13 cellular contexts compared by ENCODE assay signal in genomic region chr13:41231786-41232185, GRCh38. TPM values are rescaled to one million over a fixed set of nuclear protein-coding genes. Genes with fewer than 3 reads are reported as not detected.
DNase-seq lines count a peak whose midpoint lies in the region; ATAC-seq, FAIRE-seq and TF ChIP-seq lines count a peak whose summit lies in the region.
"Had no signal": no experiment of that assay in that cellular context is flagged by ENCODE, and none has a peak within 500 bp of the region (broad histone marks: within the 10 kb centered on the region; RNA-seq: fewer than 3 reads in every experiment).

No MANE protein-coding gene starts in this region.

- no peak for TF ChIP-seq EP300 in GM12878 (IDR thresholded peaks at IDR 0.05; ENCODE audit: borderline replicate concordance in 1 of 2, control insufficient read depth in 1 of 2, low read depth in 2 of 2, low read length in 2 of 2)
- TF ChIP-seq EP300 in SK-N-SH (IDR thresholded peaks at IDR 0.05; ENCODE audit: borderline replicate concordance in 1 of 2, low read depth in 1 of 2, low read length in 1 of 2), result no peak

- POLR2A ChIA-PET in IMR-90 (lab: Charles Lee; ENCODE audit: unreplicated experiment) (no interaction called here), GM12878 (lab: Charles Lee) (interaction anchor here (0.6 to 1.5 kb wide), 6 partner anchors 30 to 178 kb away, joined by 3 to 7 read pairs (median 4); no protein-coding TSS in a partner anchor), SK-N-SH (lab: Yijun Ruan, JAX) (no interaction called here), GM10248 (lab: Yijun Ruan, JAX) (interaction anchor here (0.6 to 0.7 kb wide), 5 partner anchors 135 to 1084 kb away, joined by 3 to 5 read pairs (median 4); no protein-coding TSS in a partner anchor)

- ATAC-seq in IMR-90 (ENCODE audit: low read depth), result no peak
- peak; percentile 72 for ATAC-seq in GM12878
- ATAC-seq in activated CD4-positive, CD25-positive, alpha-beta regulatory T cell treated with anti-CD3 and anti-CD28 coated beads, Interleukin-2, amount 50 U/mL, for 24 hours, result no peak

- no peaks in the 10 kb centered on the region for H3K79me1 ChIP-seq in IMR-90 (ENCODE audit: low read depth in 1 of 2, low read length in 2 of 2)

- no peaks in the 10 kb centered on the region for H3K9me2 ChIP-seq in SK-N-SH

- H3K27me3 ChIP-seq in IMR-90 (ENCODE audit: control insufficient read depth, insufficient read depth, low read length), result no peaks in the 10 kb centered on the region
- H3K27me3 ChIP-seq in GM12878 (replicated peaks in 1 of 2; ENCODE audit: control insufficient read depth in 2 of 2, insufficient read depth in 2 of 2, low read length in 1 of 2), result no peaks in the 10 kb centered on the region
- H3K27me3 ChIP-seq in SK-N-SH (ENCODE audit: insufficient read depth), result no peaks in the 10 kb centered on the region

- H3K4me3 ChIP-seq in IMR-90 (ENCODE audit: insufficient read depth, low read depth, low read length) (no peak overlapping the region), GM12878 (no peak overlapping the region), SK-N-SH (ENCODE audit: low read depth in 2 of 2, low read length in 1 of 2) (no peak overlapping the region)
- H3K4me3 ChIP-seq: thoracic aorta had no signal

- no peak overlapping the region for H3K14ac ChIP-seq in IMR-90 (replicated peaks; ENCODE audit: low read depth, low read length)

- no peak overlapping the region for H3K18ac ChIP-seq in IMR-90 (ENCODE audit: low read depth, low read length)

- RAD21 ChIA-PET in GM12878 (lab: Charles Lee; ENCODE audit: unreplicated experiment), result interaction anchor here (0.6 to 2.1 kb wide), 6 partner anchors 9 to 174 kb away, joined by 3 to 9 read pairs (median 4); no protein-coding TSS in a partner anchor

- H3K4me2 ChIP-seq in IMR-90 (ENCODE audit: low read depth, low read length), result no peak overlapping the region
- no peak overlapping the region for H3K4me2 ChIP-seq in GM12878 (ENCODE audit: control insufficient read depth, insufficient read depth)
- no peak overlapping the region for H3K4me2 ChIP-seq in SK-N-SH

- no peak overlapping the region for H3K4ac ChIP-seq in IMR-90 (ENCODE audit: low read depth, low read length)

- H4K5ac ChIP-seq in IMR-90 (ENCODE audit: low read depth, low read length), result no peak overlapping the region

- no peak overlapping the region for H2AK5ac ChIP-seq in IMR-90 (ENCODE audit: low read depth, low read length)

- H3K9me1 ChIP-seq in IMR-90 (ENCODE audit: insufficient read depth, low read length), result 0 out of 2 replicates have a peak, but pooled peaks cover 2% of the 10 kb centered on the region

- SMC1A ChIA-PET in GM12878 (lab: Charles Lee; ENCODE audit: uncharacterized antibody, unreplicated experiment), result interaction anchor here (0.6 to 2.9 kb wide), 15 partner anchors 9 to 454 kb away, joined by 3 to 8 read pairs (median 4); no protein-coding TSS in a partner anchor

- BruUV-seq in IMR-90 (replicated peaks; lab: Mats Ljungman, UMichigan) (no TSS peak), GM12878 (replicated peaks; lab: Mats Ljungman, UMichigan) (no TSS peak)

- no peak overlapping the region for H2BK5ac ChIP-seq in IMR-90 (ENCODE audit: low read depth, low read length, poor library complexity, severe bottlenecking)

- no peak for TF ChIP-seq CTCF in IMR-90 (conservative IDR thresholded peaks at IDR 0.05; ENCODE audit: low read depth, low read length)
- TF ChIP-seq CTCF in GM12878 (IDR thresholded peaks at IDR 0.05 in 2 of 3, conservative IDR thresholded peaks at IDR 0.05 in 1 of 3; ENCODE audit: control insufficient read depth in 2 of 3, extremely low read depth in 1 of 3, insufficient read depth in 1 of 3, low read depth in 3 of 3, low read length in 3 of 3), result no peak
- no peak for TF ChIP-seq CTCF in SK-N-SH (IDR thresholded peaks at IDR 0.05)
- TF ChIP-seq CTCF in GM10248 (IDR thresholded peaks at IDR 0.05; ENCODE audit: control extremely low read depth, extremely low read depth, low read depth, missing control alignments), result no peak

- no peak overlapping the region for H3K23ac ChIP-seq in IMR-90 (ENCODE audit: low read depth, low read length)

- intact Hi-C loops in IMR-90 (cut with micrococcal nuclease), result no loop called here
- intact Hi-C loops in GM12878 (cut with micrococcal nuclease; ENCODE audit: unreplicated experiment), result no loop called here

- H3K4me1 ChIP-seq in IMR-90 (ENCODE audit: control insufficient read depth, insufficient read depth, low read length), result peaks cover 2% of the 10 kb centered on the region; the same call in 1 of the 2 replicates
- H3K4me1 ChIP-seq in GM12878 (ENCODE audit: control insufficient read depth, insufficient read depth, low read length), result peaks cover 14% of the 10 kb centered on the region
- no peaks in the 10 kb centered on the region for H3K4me1 ChIP-seq in SK-N-SH (ENCODE audit: control insufficient read depth in 1 of 2, insufficient read depth in 2 of 2, low read depth in 1 of 2, low read length in 1 of 2)

- peaks cover 7% of the 10 kb centered on the region for H3K36me3 ChIP-seq in IMR-90 (ENCODE audit: control insufficient read depth, insufficient read depth, low read length)
- H3K36me3 ChIP-seq in GM12878 (ENCODE audit: control insufficient read depth in 2 of 2, insufficient read depth in 2 of 2, low read length in 1 of 2), result peaks cover 0 to 7% of the 10 kb centered on the region in 2 experiments; a peak in 1 of 4 replicates
- H3K36me3 ChIP-seq in SK-N-SH (replicated peaks in 1 of 2; ENCODE audit: control insufficient read depth in 1 of 2, insufficient read depth in 2 of 2, low read length in 1 of 2), result peaks cover 0 to 28% of the 10 kb centered on the region in 2 experiments
- H3K36me3 ChIP-seq: thoracic aorta had no signal

- H2AFZ ChIP-seq in IMR-90 (replicated peaks; ENCODE audit: low read length, poor library complexity), result no peak overlapping the region
- no peak overlapping the region; the same call in 1 of the 2 replicates for H2AFZ ChIP-seq in GM12878 (ENCODE audit: control insufficient read depth, low read depth, low read length)
- no peak overlapping the region for H2AFZ ChIP-seq in SK-N-SH (ENCODE audit: low read depth)

- DNase-seq in DMS79 (lab: John Stamatoyannopoulos, UW) (peak; percentile 3), IMR-90 (peak; percentile 37), GM12878 (ENCODE audit: low read depth, low spot score) (peak; percentile 24), lung microvascular endothelial cell (ENCODE audit: low read depth in 2 of 2) (peak; percentile 35 to 42), SK-N-SH (no peak), inferior parietal cortex (ENCODE audit: extremely low spot score) (no peak), GM10248 (ENCODE audit: extremely low spot score) (no peak)
- DNase-seq: activated CD4-positive, alpha-beta T cell treated with anti-CD3 and anti-CD28 coated beads, Interleukin-2, amount 10 ng/mL, durations not matched to agents 7 days and 5 days; amygdala; Kasumi-1; stimulated activated CD4-positive, alpha-beta T cell treated with anti-CD3 and anti-CD28 coated beads, Interleukin-1b, Interleukin-23, amount 100 ng/mL, for 48 hours had no signal

- dilution Hi-C loops in IMR-90 (cut with HindIII; ENCODE audit: low sequenced_read_pairs, unreplicated experiment), result no loop called here

- H3K27ac ChIP-seq in IMR-90 (ENCODE audit: insufficient read depth, low read length), result no peak overlapping the region
- no peak overlapping the region for H3K27ac ChIP-seq in GM12878 (ENCODE audit: control insufficient read depth, insufficient read depth)
- H3K27ac ChIP-seq in SK-N-SH (ENCODE audit: low read depth in 2 of 2, low read length in 1 of 2), result no peak overlapping the region
- H3K27ac ChIP-seq: thoracic aorta had no signal

- no peak for TF ChIP-seq RAD21 in IMR-90 (IDR thresholded peaks at IDR 0.05; ENCODE audit: low read length)
- no peak for TF ChIP-seq RAD21 in GM12878 (IDR thresholded peaks at IDR 0.05; ENCODE audit: insufficient read depth, low read depth, low read length)
- no peak for TF ChIP-seq RAD21 in SK-N-SH (IDR thresholded peaks at IDR 0.05; ENCODE audit: low read length)

- H4K8ac ChIP-seq in IMR-90 (ENCODE audit: low read depth in 2 of 2, low read length in 2 of 2), result no peak overlapping the region

- no CpG with 5 or more reads among the region's 3 CpGs for WGBS in IMR-90 (ENCODE audit: extremely low coverage in 2 of 2, insufficient read length in 1 of 2), 2 experiments
- 36% methylated on average over 3 of the region's 3 CpGs for WGBS in GM12878 (ENCODE audit: insufficient coverage, insufficient replicate concordance, low lambda C conversion rate, missing lambda C conversion rate)
- WGBS in SK-N-SH (ENCODE audit: low lambda C conversion rate), result 99% methylated on average over 3 of the region's 3 CpGs

- FAIRE-seq in GM12878 (lab: Jason Lieb, UNC), result peak; percentile 27

- H3K79me2 ChIP-seq in GM12878 (ENCODE audit: control insufficient read depth, insufficient read depth, low read length) (no peaks in the 10 kb centered on the region), SK-N-SH (ENCODE audit: insufficient read depth) (no peaks in the 10 kb centered on the region)

- H3F3A ChIP-seq in SK-N-SH (replicated peaks; ENCODE audit: insufficient read depth), result no peaks in the 10 kb centered on the region

- in situ Hi-C loops in IMR-90 (cut with MboI; ENCODE audit: low sequenced_read_pairs), result no loop called here
- in situ Hi-C loops in GM12878 (cut with MboI), result no loop called here

- CTCF ChIA-PET in IMR-90 (lab: Yijun Ruan, JAX) (interaction anchor here (1.7 kb wide), 1 partner anchor 9 kb away, joined by 3 read pairs; no protein-coding TSS in a partner anchor), GM12878 (lab: Yijun Ruan, JAX) (interaction anchor here (0.6 to 1.8 kb wide), 6 partner anchors 8 to 212 kb away, joined by 3 to 10 read pairs (median 4); partner anchors contain the start of gene ELF1), SK-N-SH (lab: Yijun Ruan, JAX) (interaction anchor here (1.2 to 2.1 kb wide), 3 partner anchors 9 to 158 kb away, joined by 3 to 11 read pairs (median 3); no protein-coding TSS in a partner anchor), GM10248 (lab: Yijun Ruan, JAX) (interaction anchor here (0.8 to 2.6 kb wide), 7 partner anchors 9 to 176 kb away, joined by 3 to 20 read pairs (median 3); no protein-coding TSS in a partner anchor)

- H4K20me1 ChIP-seq in IMR-90 (ENCODE audit: insufficient read depth, low read length), result no peaks in the 10 kb centered on the region
- H4K20me1 ChIP-seq in GM12878 (ENCODE audit: control insufficient read depth, insufficient read depth), result no peaks in the 10 kb centered on the region
- H4K20me1 ChIP-seq in SK-N-SH (ENCODE audit: insufficient read depth), result no peaks in the 10 kb centered on the region

- no peak overlapping the region for H3K9ac ChIP-seq in IMR-90 (ENCODE audit: low read depth, low read length)
- H3K9ac ChIP-seq in GM12878 (ENCODE audit: control insufficient read depth, insufficient read depth, low read length), result no peak overlapping the region
- no peak overlapping the region for H3K9ac ChIP-seq in SK-N-SH

- no peak overlapping the region for H2AK9ac ChIP-seq in IMR-90 (replicated peaks; ENCODE audit: low read depth, low read length, poor library complexity)

- no peaks in the 10 kb centered on the region for H3K9me3 ChIP-seq in IMR-90 (ENCODE audit: control insufficient read depth, insufficient read depth, low read length)
- H3K9me3 ChIP-seq in GM12878 (replicated peaks; ENCODE audit: control insufficient read depth, insufficient read depth, low read length), result no peaks in the 10 kb centered on the region
- H3K9me3 ChIP-seq in SK-N-SH, result no peaks in the 10 kb centered on the region
- H3K9me3 ChIP-seq: thoracic aorta had no signal

- no peak overlapping the region for H2BK20ac ChIP-seq in IMR-90 (ENCODE audit: low read depth, low read length)

- no peak overlapping the region for H4K91ac ChIP-seq in IMR-90 (ENCODE audit: insufficient read depth, low read depth, low read length)

- no peak overlapping the region for H3K56ac ChIP-seq in IMR-90 (ENCODE audit: extremely low read depth, insufficient read depth, low read length)

- no peak overlapping the region for H2BK120ac ChIP-seq in IMR-90 (ENCODE audit: low read depth, low read length)

- TF ChIP-seq POLR2A in IMR-90 (IDR thresholded peaks at IDR 0.05; ENCODE audit: low read depth, low read length), result no peak
- no peak for TF ChIP-seq POLR2A in GM12878 (IDR thresholded peaks at IDR 0.05; ENCODE audit: low read depth, low read length)

- no peak overlapping the region for H2BK15ac ChIP-seq in IMR-90 (ENCODE audit: low read depth, low read length)

RNA-seq across cellular contexts. Expression of gene MTRF1, which starts 31.6 kb away (rescaled TPM):
- total RNA-seq in IMR-90 (2012; rRNA removed), result 9.7 and 12.4 TPM in 2 replicates
- polyA plus RNA-seq in IMR-90 (2012; rRNA removed), result 6.8 and 9.7 TPM in 2 replicates
- polyA plus RNA-seq in IMR-90 (2012; cell fraction: cytosol; rRNA removed), result 1.2 and 1.5 TPM in 2 replicates
- 6.0 and 45.2 TPM in 2 replicates for polyA plus RNA-seq in IMR-90 (2012; cell fraction: nucleus; rRNA removed; ENCODE audit: low replicate concordance)
- total RNA-seq in GM12878 (2013; cell fraction: nucleolus; rRNA removed), result 65.3 and 75.4 TPM in 2 replicates
- 18.8 and 21.7 TPM in 2 replicates for total RNA-seq in GM12878 (2014; rRNA removed)
- total RNA-seq in GM12878 (2014; rRNA removed; fragmentation: Illumina TruSeq; extraction: Trizol), result 19.0 and 21.0 TPM in 2 replicates
- 12.1 and 14.1 TPM in 2 replicates for total RNA-seq in GM12878 (2021)
- 9.5 TPM for polyA plus RNA-seq in GM12878 (2011; ENCODE audit: low read depth)
- polyA plus RNA-seq in GM12878 (2011; rRNA removed), result 33.7 and 55.9 TPM in 2 replicates
- polyA plus RNA-seq in GM12878 (2011; cell fraction: cytosol; rRNA removed), result 12.9 and 13.6 TPM in 2 replicates
- polyA plus RNA-seq in GM12878 (2011; cell fraction: nucleus; rRNA removed), result 40.5 and 40.8 TPM in 2 replicates
- polyA plus RNA-seq in GM12878 (2012), result 17.7 and 18.2 TPM in 2 replicates
- 22.6 and 32.3 TPM in 2 replicates for polyA plus RNA-seq in GM12878 (2014; fragmentation: Illumina TruSeq; extraction: Trizol)
- 10 to 100 TPM; 14.1 to 18.1 TPM for polyA plus RNA-seq in GM12878 (2014; fragmentation: Nextera tagmentation; extraction: Ambion mirVana)
- polyA plus RNA-seq in GM12878 (2014; rRNA removed), result 19.4 and 23.0 TPM in 2 replicates
- 10 to 100 TPM; 22.2 to 24.8 TPM for polyA plus RNA-seq in GM12878 (2016; fragmentation: Nextera tagmentation; extraction: Ambion mirVana)
- 25.0 and 30.6 TPM in 2 replicates for polyA minus RNA-seq in GM12878 (2011; rRNA and poly(A)+ RNA removed)
- polyA minus RNA-seq in GM12878 (2011; cell fraction: cytosol; rRNA and poly(A)+ RNA removed), result 6.9 and 10.0 TPM in 2 replicates
- polyA minus RNA-seq in GM12878 (2011; cell fraction: nucleus; rRNA and poly(A)+ RNA removed), result 10.8 and 19.2 TPM in 2 replicates
- 6.5 and 11.1 TPM in 2 replicates for total RNA-seq in lung microvascular endothelial cell
- 9.2 and 13.6 TPM in 2 replicates for polyA plus RNA-seq in SK-N-SH (2012; rRNA removed)
- 9.4 and 10.3 TPM in 2 replicates for polyA plus RNA-seq in SK-N-SH (2012; cell fraction: cytosol; rRNA removed)
- 15.6 and 38.9 TPM in 2 replicates for polyA plus RNA-seq in SK-N-SH (2012; cell fraction: nucleus; rRNA removed)

RNA-seq across cellular contexts. Expression of gene KBTBD7, which starts 37.4 kb away (rescaled TPM):
- 7.9 and 9.4 TPM in 2 replicates for total RNA-seq in IMR-90 (2012; rRNA removed)
- polyA plus RNA-seq in IMR-90 (2012; rRNA removed), result 1.8 and 2.1 TPM in 2 replicates
- 1.0 and 1.5 TPM in 2 replicates for polyA plus RNA-seq in IMR-90 (2012; cell fraction: cytosol; rRNA removed)
- polyA plus RNA-seq in IMR-90 (2012; cell fraction: nucleus; rRNA removed; ENCODE audit: low replicate concordance), result 0.66 and 0.91 TPM in 2 replicates
- 8.0 and 9.6 TPM in 2 replicates for total RNA-seq in GM12878 (2013; cell fraction: nucleolus; rRNA removed)
- total RNA-seq in GM12878 (2014; rRNA removed), result 5.1 and 5.5 TPM in 2 replicates
- 3.6 and 4.1 TPM in 2 replicates for total RNA-seq in GM12878 (2014; rRNA removed; fragmentation: Illumina TruSeq; extraction: Trizol)
- 4.6 and 5.1 TPM in 2 replicates for total RNA-seq in GM12878 (2021)
- 1.7 TPM for polyA plus RNA-seq in GM12878 (2011; ENCODE audit: low read depth)
- polyA plus RNA-seq in GM12878 (2011; rRNA removed), result 5.6 and 6.2 TPM in 2 replicates
- polyA plus RNA-seq in GM12878 (2011; cell fraction: cytosol; rRNA removed), result 4.2 and 4.6 TPM in 2 replicates
- polyA plus RNA-seq in GM12878 (2011; cell fraction: nucleus; rRNA removed), result 4.3 and 4.4 TPM in 2 replicates
- polyA plus RNA-seq in GM12878 (2012), result 2.5 and 3.7 TPM in 2 replicates
- polyA plus RNA-seq in GM12878 (2014; fragmentation: Illumina TruSeq; extraction: Trizol), result 3.4 and 4.2 TPM in 2 replicates
- polyA plus RNA-seq in GM12878 (2014; fragmentation: Nextera tagmentation; extraction: Ambion mirVana), result 1 to 10 TPM; 1.8 to 2.8 TPM
- polyA plus RNA-seq in GM12878 (2014; rRNA removed), result 2.8 and 3.0 TPM in 2 replicates
- polyA plus RNA-seq in GM12878 (2016; fragmentation: Nextera tagmentation; extraction: Ambion mirVana), result 1 to 10 TPM; 4.9 to 6.0 TPM
- polyA minus RNA-seq in GM12878 (2011; rRNA and poly(A)+ RNA removed), result 13.7 and 13.8 TPM in 2 replicates
- polyA minus RNA-seq in GM12878 (2011; cell fraction: cytosol; rRNA and poly(A)+ RNA removed), result 3.6 and 4.4 TPM in 2 replicates
- 10.2 and 14.4 TPM in 2 replicates for polyA minus RNA-seq in GM12878 (2011; cell fraction: nucleus; rRNA and poly(A)+ RNA removed)
- 4.6 and 7.5 TPM in 2 replicates for total RNA-seq in lung microvascular endothelial cell
- polyA plus RNA-seq in SK-N-SH (2012; rRNA removed), result 1.3 and 1.7 TPM in 2 replicates
- 1.4 and 1.7 TPM in 2 replicates for polyA plus RNA-seq in SK-N-SH (2012; cell fraction: cytosol; rRNA removed)
- polyA plus RNA-seq in SK-N-SH (2012; cell fraction: nucleus; rRNA removed), result 0.83 and 1.1 TPM in 2 replicates

Comparison
In these comparisons a context has a peak if more than half of its experiments do, and no peak if none do; other contexts are left out.
1. DNase-seq: peak in DMS79 (single experiment), IMR-90 (single experiment), GM12878 (single experiment) and lung microvascular endothelial cell (2 of 2); none in SK-N-SH (single experiment), inferior parietal cortex (single experiment) and GM10248 (single experiment).
2. POLR2A ChIA-PET loops: an anchor here in GM12878 (0.6 to 1.5 kb wide) and GM10248 (0.6 to 0.7 kb wide); none called in IMR-90 and SK-N-SH.